ENCODE assay signal across 15 cellular contexts in genomic region chr6:128357391-128358110, GRCh38.
A peak's percentile ranks its signal among the peaks of the same experiment; 100 is the strongest.
DNase-seq lines count a peak whose midpoint lies in the region; ATAC-seq, FAIRE-seq and TF ChIP-seq lines count a peak whose summit lies in the region.
"Had no signal": no experiment of that assay in that cellular context is flagged by ENCODE, and none has a peak within 500 bp of the region (broad histone marks: within the 10 kb centered on the region; RNA-seq: fewer than 3 reads in every experiment).

No MANE protein-coding gene starts in this region.

- H3K4me1 ChIP-seq in left ventricle myocardium inferior: peaks cover 30% of the 10 kb centered on the region
- H3K4me1 ChIP-seq in mesenchymal stem cell (ENCODE audit: control insufficient read depth, insufficient read depth, low read depth, low read length): peaks cover 4% of the 10 kb centered on the region
- H3K4me1 ChIP-seq in skeletal muscle tissue (ENCODE audit: control insufficient read depth in 3 of 3, insufficient read depth in 3 of 3, low read length in 3 of 3): peaks cover 5 to 11% (median 7%) of the 10 kb centered on the region in 3 donors
- peaks cover 15 to 27% (median 18%) of the 10 kb centered on the region in 4 donors for H3K4me1 ChIP-seq in esophagus muscularis mucosa
- peaks cover 0 to 6% (median 4%) of the 10 kb centered on the region in 3 donors for H3K4me1 ChIP-seq in pancreas
- H3K4me1 ChIP-seq: BLaER1 treated with 17β-estradiol and CSF1 and Interleukin-3, amounts not matched to agents 10 nM and 100 nM had no signal

- no peak overlapping the region for H2BK15ac ChIP-seq in mesenchymal stem cell (ENCODE audit: low read depth, poor library complexity, severe bottlenecking)

- H3K4me2 ChIP-seq in mesenchymal stem cell (ENCODE audit: low read length, poor library complexity, severe bottlenecking): no peak overlapping the region
- H3K4me2 ChIP-seq: BLaER1 treated with 17β-estradiol and CSF1 and Interleukin-3, amounts not matched to agents 10 nM and 100 nM had no signal

- DNase-seq in Right ventricle myocardium superior (no peak), left ventricle myocardium inferior (no peak), mesenchymal stem cell (no peak), esophagus muscularis mucosa (ENCODE audit: extremely low spot score) (no peak), dermis blood vessel endothelial cell (no peak), pancreas (no peak)
- DNase-seq in naive thymus-derived CD8-positive, alpha-beta T cell: no peak
- DNase-seq: ACHN; Calu3; CD4-positive, CD25-positive, alpha-beta regulatory T cell; DMS 273 treated with DMSO at 0.1 percent for 48 hours; H7 had no signal

- no peak overlapping the region for H3K23ac ChIP-seq in mesenchymal stem cell (ENCODE audit: low read length in 2 of 2)

- no peak overlapping the region for H3K9ac ChIP-seq in mesenchymal stem cell (ENCODE audit: low read length)
- H3K9ac ChIP-seq in skeletal muscle tissue (ENCODE audit: low read depth in 1 of 3, low read length in 3 of 3): peak overlapping the region in 1 of 3 donors; percentile 22
- H3K9ac ChIP-seq: BLaER1 treated with 17β-estradiol and CSF1 and Interleukin-3, amounts not matched to agents 10 nM and 100 nM had no signal

- H2BK5ac ChIP-seq in mesenchymal stem cell (ENCODE audit: low read depth, low read length, poor library complexity, severe bottlenecking): no peak overlapping the region

- TF ChIP-seq CTCF in left ventricle myocardium inferior (IDR thresholded peaks at IDR 0.05; ENCODE audit: borderline replicate concordance) (no peak), esophagus muscularis mucosa (IDR thresholded peaks at IDR 0.05) (no peak), pancreas (IDR thresholded peaks at IDR 0.05) (no peak)

- no peak for FAIRE-seq in pancreas (lab: Jason Lieb, UNC)

- no peak overlapping the region for H2AK5ac ChIP-seq in mesenchymal stem cell (ENCODE audit: low read length, severe bottlenecking)

- no peaks in the 10 kb centered on the region for H3K9me3 Mint-ChIP-seq in naive thymus-derived CD8-positive, alpha-beta T cell
- H3K9me3 Mint-ChIP-seq: GM23338 had no signal

- no peak overlapping the region for H3K4ac ChIP-seq in mesenchymal stem cell (ENCODE audit: low read depth in 1 of 2, low read length in 2 of 2)

- no peak for TF ChIP-seq POLR2A in esophagus muscularis mucosa (IDR thresholded peaks at IDR 0.05; ENCODE audit: low read depth)

- ATAC-seq in Right ventricle myocardium superior (ENCODE audit: poor library complexity): peak; percentile 83
- ATAC-seq in naive thymus-derived CD8-positive, alpha-beta T cell: no peak
- ATAC-seq in pancreas: no peak
- ATAC-seq: GM23338 had no signal

- H3K4me3 Mint-ChIP-seq in naive thymus-derived CD8-positive, alpha-beta T cell: no peak overlapping the region
- H3K4me3 Mint-ChIP-seq: CD4-positive, CD25-positive, alpha-beta regulatory T cell; GM23338 had no signal

- H3K27ac Mint-ChIP-seq in naive thymus-derived CD8-positive, alpha-beta T cell: no peak overlapping the region
- H3K27ac Mint-ChIP-seq: GM23338 had no signal

- H3K27me3 ChIP-seq in left ventricle myocardium inferior (ENCODE audit: low read depth): no peaks in the 10 kb centered on the region
- no peaks in the 10 kb centered on the region for H3K27me3 ChIP-seq in mesenchymal stem cell (ENCODE audit: control insufficient read depth in 1 of 2, insufficient read depth in 1 of 2, low read length in 2 of 2)
- no peaks in the 10 kb centered on the region for H3K27me3 ChIP-seq in skeletal muscle tissue (ENCODE audit: control insufficient read depth in 3 of 3, insufficient read depth in 3 of 3, low read length in 3 of 3)
- no peaks in the 10 kb centered on the region for H3K27me3 ChIP-seq in esophagus muscularis mucosa
- no peaks in the 10 kb centered on the region for H3K27me3 ChIP-seq in pancreas
- H3K27me3 ChIP-seq: BLaER1 treated with 17β-estradiol and CSF1 and Interleukin-3, amounts not matched to agents 10 nM and 100 nM had no signal

- H3K27me3 Mint-ChIP-seq in naive thymus-derived CD8-positive, alpha-beta T cell: peaks cover 0 to 3% (median 0%) of the 10 kb centered on the region in 5 donors
- H3K27me3 Mint-ChIP-seq: CD4-positive, CD25-positive, alpha-beta regulatory T cell had no signal

- peaks cover 0 to 6% (median 1%) of the 10 kb centered on the region in 4 donors for H3K4me1 Mint-ChIP-seq in naive thymus-derived CD8-positive, alpha-beta T cell
- H3K4me1 Mint-ChIP-seq: CD4-positive, CD25-positive, alpha-beta regulatory T cell had no signal

- no peak overlapping the region for H2AFZ ChIP-seq in mesenchymal stem cell (ENCODE audit: low read depth, low read length)
- H2AFZ ChIP-seq: GM23338 had no signal

- intact Hi-C loops in Right ventricle myocardium superior (cut with DNase I) (no loop called here), left ventricle myocardium inferior (cut with micrococcal nuclease) (no loop called here), esophagus muscularis mucosa (cut with DNase I) (no loop called here), pancreas (cut with DNase I) (no loop called here)

- WGBS in mesenchymal stem cell: 90% methylated on average over 2 of the region's 3 CpGs
- WGBS in esophagus muscularis mucosa: 61% methylated on average over 3 of the region's 3 CpGs
- WGBS in pancreas, 2 donors: 84 to 86% methylated on average over 3 of the region's 3 CpGs

- H2BK120ac ChIP-seq in mesenchymal stem cell (ENCODE audit: low read depth, low read length): no peak overlapping the region

- peak overlapping the region; percentile 73 for H3K27ac ChIP-seq in left ventricle myocardium inferior (replicated peaks)
- H3K27ac ChIP-seq in mesenchymal stem cell (ENCODE audit: low read length, poor library complexity, severe bottlenecking): peak overlapping the region; percentile 22
- H3K27ac ChIP-seq in skeletal muscle tissue (ENCODE audit: low read depth, low read length): peak overlapping the region; percentile 26
- H3K27ac ChIP-seq in esophagus muscularis mucosa (replicated peaks in 1 of 4): no peak overlapping the region
- H3K27ac ChIP-seq in pancreas: no peak overlapping the region
- H3K27ac ChIP-seq: BLaER1 treated with 17β-estradiol and CSF1 and Interleukin-3, amounts not matched to agents 10 nM and 100 nM had no signal

- H3K36me3 ChIP-seq in left ventricle myocardium inferior: no peaks in the 10 kb centered on the region
- H3K36me3 ChIP-seq in mesenchymal stem cell (ENCODE audit: control insufficient read depth in 1 of 2, insufficient read depth in 2 of 2, low read depth in 1 of 2, low read length in 2 of 2): no peaks in the 10 kb centered on the region
- no peaks in the 10 kb centered on the region for H3K36me3 ChIP-seq in skeletal muscle tissue (ENCODE audit: control insufficient read depth in 3 of 3, insufficient read depth in 3 of 3, low read length in 3 of 3)
- no peaks in the 10 kb centered on the region for H3K36me3 ChIP-seq in esophagus muscularis mucosa
- no peaks in the 10 kb centered on the region for H3K36me3 ChIP-seq in pancreas
- H3K36me3 ChIP-seq: BLaER1 treated with 17β-estradiol and CSF1 and Interleukin-3, amounts not matched to agents 10 nM and 100 nM had no signal

- POLR2A ChIA-PET in naive thymus-derived CD8-positive, alpha-beta T cell (lab: Charles Lee): no interaction called here

- no peaks in the 10 kb centered on the region for H3K9me3 ChIP-seq in left ventricle myocardium inferior (replicated peaks)
- no peaks in the 10 kb centered on the region for H3K9me3 ChIP-seq in mesenchymal stem cell (ENCODE audit: control insufficient read depth, low read length)
- no peaks in the 10 kb centered on the region for H3K9me3 ChIP-seq in skeletal muscle tissue (ENCODE audit: control insufficient read depth in 3 of 3, low read length in 3 of 3)
- no peaks in the 10 kb centered on the region for H3K9me3 ChIP-seq in esophagus muscularis mucosa
- no peaks in the 10 kb centered on the region for H3K9me3 ChIP-seq in pancreas
- H3K9me3 ChIP-seq: BLaER1 treated with 17β-estradiol and CSF1 and Interleukin-3, amounts not matched to agents 10 nM and 100 nM had no signal

- no peak overlapping the region for H2BK12ac ChIP-seq in mesenchymal stem cell (ENCODE audit: low read length in 2 of 2)

- peaks cover 0 to 12% (median 4%) of the 10 kb centered on the region in 3 donors for H3K36me3 Mint-ChIP-seq in naive thymus-derived CD8-positive, alpha-beta T cell
- H3K36me3 Mint-ChIP-seq: CD4-positive, CD25-positive, alpha-beta regulatory T cell had no signal

- H3K4me3 ChIP-seq in left ventricle myocardium inferior (peak overlapping the region; percentile 25), mesenchymal stem cell (ENCODE audit: insufficient read depth in 1 of 2, low read depth in 1 of 2, low read length in 2 of 2) (no peak overlapping the region), skeletal muscle tissue (ENCODE audit: low read length in 3 of 3) (peak overlapping the region in 2 of 3 donors; percentile 20 to 44), esophagus muscularis mucosa (no peak overlapping the region), pancreas (no peak overlapping the region)
- H3K4me3 ChIP-seq: BLaER1 treated with 17β-estradiol and CSF1 and Interleukin-3, amounts not matched to agents 10 nM and 100 nM; GM23338 had no signal

- TF ChIP-seq EP300 in esophagus muscularis mucosa (IDR thresholded peaks at IDR 0.05): no peak

- peaks cover 5% of the 10 kb centered on the region for H3K79me1 ChIP-seq in mesenchymal stem cell (replicated peaks; ENCODE audit: low read length, poor library complexity, severe bottlenecking)

- H4K8ac ChIP-seq in mesenchymal stem cell (ENCODE audit: low read length): no peak overlapping the region

- H4K91ac ChIP-seq in mesenchymal stem cell (ENCODE audit: low read length): no peak overlapping the region

- H3K18ac ChIP-seq in mesenchymal stem cell (ENCODE audit: low read depth in 1 of 2, low read length in 2 of 2): no peak overlapping the region

- H3K14ac ChIP-seq in mesenchymal stem cell (ENCODE audit: low read length in 2 of 2): no peak overlapping the region

Comparison
In these comparisons a context has a peak if more than half of its experiments do, and no peak if none do; other contexts are left out.
1. H3K27ac ChIP-seq: peak in left ventricle myocardium inferior (single experiment), mesenchymal stem cell (single experiment) and skeletal muscle tissue (single experiment); none in esophagus muscularis mucosa (0 of 4) and pancreas (0 of 4).
2. H3K4me3 ChIP-seq: peak in left ventricle myocardium inferior (single experiment) and skeletal muscle tissue (2 of 3); none in mesenchymal stem cell (0 of 2), esophagus muscularis mucosa (0 of 4) and pancreas (0 of 4).